Comparison of ENCODE assay signal across 12 cellular contexts in genomic region chr13:23428183-23428528, GRCh38. TPM values are rescaled to one million over a fixed set of nuclear protein-coding genes. Genes with fewer than 3 reads are reported as not detected.
DNase-seq lines count a peak whose midpoint lies in the region; ATAC-seq and TF ChIP-seq lines count a peak whose summit lies in the region.
"Had no signal": no experiment of that assay in that cellular context is flagged by ENCODE, and none has a peak within 500 bp of the region (broad histone marks: within the 10 kb centered on the region; RNA-seq: fewer than 3 reads in every experiment).

No MANE protein-coding gene starts in this region.

- 27 to 33% methylated on average over 1 to 5 of the region's 6 CpGs for WGBS in gastroesophageal sphincter (ENCODE audit: low coverage in 1 of 2), 2 donors
- WGBS in prostate gland, result 41% methylated on average over 6 of the region's 6 CpGs

- H3K27ac ChIP-seq in gastroesophageal sphincter (peak overlapping the region; percentile 63 to 87 (median 80)), prostate gland (peak overlapping the region; percentile 41 to 56)

- H3K36me3 ChIP-seq in gastroesophageal sphincter (no peaks in the 10 kb centered on the region), prostate gland (no peaks in the 10 kb centered on the region)

- DNase-seq in Daoy (ENCODE audit: low read depth) (peak; percentile 30), astrocyte of the spinal cord (ENCODE audit: low read depth, low spot score) (peak; percentile 48), prostate gland (ENCODE audit: low spot score) (no peak), middle frontal gyrus (ENCODE audit: extremely low spot score, low spot score) (no peak), NCI-H2196 (lab: John Stamatoyannopoulos, UW; ENCODE audit: unreplicated experiment) (no peak)
- no peak for DNase-seq in stimulated activated CD4-positive, alpha-beta T cell treated with anti-CD3 and anti-CD28 coated beads, Interleukin-15, amount 100 ng/mL, for 24 hours
- DNase-seq: activated CD8-positive, alpha-beta T cell treated with anti-CD3 and anti-CD28 coated beads for 36 hours; activated naive CD4-positive, alpha-beta T cell treated with anti-CD3 and anti-CD28 coated beads for 36 hours; NCI-H1694; T-helper 2 cell had no signal

- in situ Hi-C loops in astrocyte of the spinal cord (cut with HindIII; ENCODE audit: low sequenced_read_pairs), result no loop called here

- H3K9me3 ChIP-seq in gastroesophageal sphincter (no peaks in the 10 kb centered on the region), prostate gland (no peaks in the 10 kb centered on the region)

- H3K4me1 ChIP-seq in gastroesophageal sphincter (peaks cover 5 to 45% (median 9%) of the 10 kb centered on the region in 3 donors), prostate gland (replicated peaks) (no peaks in the 10 kb centered on the region)

- TF ChIP-seq CTCF in astrocyte of the spinal cord (IDR thresholded peaks at IDR 0.05; ENCODE audit: low read depth, low read length) (no peak), gastroesophageal sphincter (IDR thresholded peaks at IDR 0.05) (no peak), prostate gland (IDR thresholded peaks at IDR 0.05) (no peak)

- no peak for TF ChIP-seq EP300 in gastroesophageal sphincter (IDR thresholded peaks at IDR 0.05)

- H3K4me3 ChIP-seq in astrocyte of the spinal cord (ENCODE audit: low read depth, low read length), result no peak overlapping the region
- peak overlapping the region in 1 of 2 donors; percentile 3 for H3K4me3 ChIP-seq in gastroesophageal sphincter
- H3K4me3 ChIP-seq in prostate gland, result no peak overlapping the region

- H3K27me3 ChIP-seq in gastroesophageal sphincter, result no peaks in the 10 kb centered on the region
- H3K27me3 ChIP-seq in prostate gland (replicated peaks; ENCODE audit: insufficient read depth), result no peaks in the 10 kb centered on the region

- intact Hi-C loops in prostate gland (cut with DNase I), result no loop called here

- no peak for TF ChIP-seq POLR2A in gastroesophageal sphincter (IDR thresholded peaks at IDR 0.05)
- no peak for TF ChIP-seq POLR2A in prostate gland (IDR thresholded peaks at IDR 0.05)

- no peak for ATAC-seq in gastroesophageal sphincter
- ATAC-seq in GM21526 (IDR thresholded peaks at IDR 0.05; ENCODE audit: low FRiP score, unreplicated experiment), result no peak
- ATAC-seq: activated CD8-positive, alpha-beta T cell treated with anti-CD3 and anti-CD28 coated beads for 36 hours had no signal

RNA-seq across cellular contexts. Expression of gene SACS, which starts 5.3 kb away (rescaled TPM):
- 51.3 and 52.7 TPM in 2 replicates for total RNA-seq in Daoy (2014; rRNA removed; shearing (Covaris generic))
- total RNA-seq in gastroesophageal sphincter (10 to 100 TPM; 60.8 to 77.5 (median 65.4) TPM), prostate gland (10 to 100 TPM in 1 of 2 donors, 1 to 10 TPM in 1; 7.8 to 24.1 TPM)

Comparison
In these comparisons a context has a peak if more than half of its experiments do, and no peak if none do; other contexts are left out.
1. DNase-seq: peak in Daoy (single experiment) and astrocyte of the spinal cord (single experiment); none in prostate gland (single experiment), middle frontal gyrus (single experiment), stimulated activated CD4-positive, alpha-beta T cell treated with anti-CD3 and anti-CD28 coated beads, Interleukin-15, amount 100 ng/mL, for 24 hours (single experiment) and NCI-H2196 (single experiment).